ENCODE assay signal across 8 cellular contexts in genomic region chr10:110007171-110007700, GRCh38. TPM values are rescaled to one million over a fixed set of nuclear protein-coding genes. Genes with fewer than 3 reads are reported as not detected.
DNase-seq lines count a peak whose midpoint lies in the region; ATAC-seq and TF ChIP-seq lines count a peak whose summit lies in the region.

No MANE protein-coding gene starts in this region.

- TF ChIP-seq POLR2A in GM10847 (IDR thresholded peaks at IDR 0.05; ENCODE audit: extremely low read depth, insufficient read length): peak; percentile 10

- no peak for TF ChIP-seq EP300 in Ishikawa (IDR thresholded peaks at IDR 0.05; ENCODE audit: borderline replicate concordance)

- DNase-seq in activated naive CD8-positive, alpha-beta T cell treated with anti-CD3 and anti-CD28 coated beads, Interleukin-2, amount 50 U/mL, for 16 hours (ENCODE audit: low read depth, low spot score): peak; percentile 22
- DNase-seq in iris pigment epithelial cell (ENCODE audit: low read depth): peak; percentile 56
- peak; percentile 62 to 72 for DNase-seq in stimulated activated CD4-positive, alpha-beta T cell treated with anti-CD3 and anti-CD28 coated beads, Interleukin-4, amount 100 ng/mL, for 4 hours
- DNase-seq in dermis blood vessel endothelial cell: no peak
- no peak for DNase-seq in H4 (ENCODE audit: low spot score)

- no peak for TF ChIP-seq RAD21 in Ishikawa (IDR thresholded peaks at IDR 0.05; ENCODE audit: low read depth)

- ATAC-seq in GM21717 (IDR thresholded peaks at IDR 0.05; ENCODE audit: unreplicated experiment): peak; percentile 37

TF ChIP-seq in Ishikawa, 13 proteins besides CTCF, POLR2A, EP300 and RAD21:
- TF ChIP-seq REST (IDR thresholded peaks at IDR 0.05; ENCODE audit: low read depth) (no peak), CEBPB (IDR thresholded peaks at IDR 0.05) (no peak), EGR1 (IDR thresholded peaks at IDR 0.05) (peak; percentile 97), YY1 (IDR thresholded peaks at IDR 0.05; ENCODE audit: low read depth) (no peak)

RNA-seq across cellular contexts. Expression of gene ADD3, which starts 0.5 kb away (rescaled TPM):
- total RNA-seq in dermis blood vessel endothelial cell: 401 and 433 TPM in 2 replicates
- 457 and 546 TPM in 2 replicates for total RNA-seq in H4 (2014; rRNA removed; shearing (Covaris generic))

Comparison
In these comparisons a context has a peak if more than half of its experiments do, and no peak if none do; other contexts are left out.
1. DNase-seq: peak in activated naive CD8-positive, alpha-beta T cell treated with anti-CD3 and anti-CD28 coated beads, Interleukin-2, amount 50 U/mL, for 16 hours (single experiment), iris pigment epithelial cell (single experiment) and stimulated activated CD4-positive, alpha-beta T cell treated with anti-CD3 and anti-CD28 coated beads, Interleukin-4, amount 100 ng/mL, for 4 hours (2 of 2); none in dermis blood vessel endothelial cell (single experiment) and H4 (single experiment).